7 cellular contexts compared by ENCODE assay signal in genomic region chr6:30497261-30497599, GRCh38. TPM values are rescaled to one million over a fixed set of nuclear protein-coding genes. Genes with fewer than 3 reads are reported as not detected.
DNase-seq lines count a peak whose midpoint lies in the region; ATAC-seq, FAIRE-seq and TF ChIP-seq lines count a peak whose summit lies in the region.
"Not testable (repeated sequence)": the region's sequence is repeated elsewhere in the genome, so short reads cannot be mapped to it uniquely, and the experiment has no call there.

No MANE protein-coding gene starts in this region.

- H3K27ac ChIP-seq in GM23248 = 0 out of 2 replicates have a peak overlapping the region, but pooled peaks have one; percentile 21
- H3K27ac ChIP-seq in K562 (ENCODE audit: extremely low read depth, low read depth, low read length) = not testable (repeated sequence)
- peak overlapping the region in 7 of 10 donors; percentile 32 to 81 (median 70) for H3K27ac ChIP-seq in heart right ventricle

- not testable (repeated sequence) for H3K4me3 ChIP-seq in GM23248, K562, heart right ventricle

- H4K20me1 ChIP-seq in GM23248 (ENCODE audit: insufficient read depth); K562 (replicated peaks; ENCODE audit: control insufficient read depth, insufficient read depth, low read length): not testable (repeated sequence)

- not testable (repeated sequence) for H2AFZ ChIP-seq in GM23248
- H2AFZ ChIP-seq in K562 (ENCODE audit: low read depth, low read length) = peak overlapping the region; percentile 63

- in situ Hi-C loops in GM23248 (cut with MboI); K562 (cut with MboI): not testable (repeated sequence)

- peaks cover 24% of the 10 kb centered on the region for H3K36me3 Mint-ChIP-seq in activated B cell treated with CpG ODN at 0.5 μM for 24 hours (ENCODE audit: low read depth)
- H3K36me3 Mint-ChIP-seq in activated T-helper 17 cell treated with anti-CD3 and anti-CD28 coated beads, Interleukin-2, amount 50 U/mL, for 72 hours (ENCODE audit: low read depth) = peaks cover 34% of the 10 kb centered on the region
- peaks cover 15% of the 10 kb centered on the region for H3K36me3 Mint-ChIP-seq in natural killer cell
- peaks cover 20 to 22% of the 10 kb centered on the region in 2 donors for H3K36me3 Mint-ChIP-seq in stimulated activated naive B cell treated with anti-CD40 and anti-IgM and Interleukin-4, amounts not matched to agents 10 μg/mL and 1 μg/mL and 100 μg/mL, for 72 hours

- DNase-seq in GM23248; activated B cell treated with CpG ODN at 0.5 μM for 24 hours; K562 (ENCODE audit: extremely low read depth in 1 of 4, low spot score in 3 of 4); heart right ventricle; natural killer cell; stimulated activated naive B cell treated with anti-CD40 and anti-IgM and Interleukin-4, amounts not matched to agents 10 μg/mL and 1 μg/mL and 100 μg/mL, for 72 hours: not testable (repeated sequence)

- H3K79me2 ChIP-seq in GM23248 (ENCODE audit: insufficient read depth); K562 (ENCODE audit: control insufficient read depth, insufficient read depth, low read length): not testable (repeated sequence)

- H3K9ac ChIP-seq in GM23248; K562 (ENCODE audit: insufficient read depth in 1 of 2, low read depth in 2 of 2, low read length in 2 of 2): not testable (repeated sequence)

- not testable (repeated sequence) for TF ChIP-seq CTCF in activated B cell treated with CpG ODN at 0.5 μM for 24 hours (IDR thresholded peaks at IDR 0.05); K562 (IDR thresholded peaks at IDR 0.05 in 2 of 3, conservative IDR thresholded peaks at IDR 0.05 in 1 of 3; ENCODE audit: insufficient read depth in 2 of 3, low read depth in 1 of 3, low read length in 3 of 3); heart right ventricle (IDR thresholded peaks at IDR 0.05); natural killer cell (IDR thresholded peaks at IDR 0.05)

- ATAC-seq in activated B cell treated with CpG ODN at 0.5 μM for 24 hours (ENCODE audit: low read depth); activated T-helper 17 cell treated with anti-CD3 and anti-CD28 coated beads, Interleukin-2, amount 50 U/mL, for 72 hours (replicated peaks); K562; heart right ventricle; natural killer cell; stimulated activated naive B cell treated with anti-CD40 and anti-IgM and Interleukin-4, amounts not matched to agents 10 μg/mL and 1 μg/mL and 100 μg/mL, for 72 hours (replicated peaks): not testable (repeated sequence)

- H3K4me1 Mint-ChIP-seq in activated B cell treated with CpG ODN at 0.5 μM for 24 hours (peaks cover 78% of the 10 kb centered on the region), natural killer cell (peaks cover 58 to 61% of the 10 kb centered on the region in 2 donors)
- peaks cover 53% of the 10 kb centered on the region for H3K4me1 Mint-ChIP-seq in activated T-helper 17 cell treated with anti-CD3 and anti-CD28 coated beads, Interleukin-2, amount 50 U/mL, for 72 hours
- H3K4me1 Mint-ChIP-seq in stimulated activated naive B cell treated with anti-CD40 and anti-IgM and Interleukin-4, amounts not matched to agents 10 μg/mL and 1 μg/mL and 100 μg/mL, for 72 hours = peaks cover 54 to 75% of the 10 kb centered on the region in 2 donors

- H3K36me3 ChIP-seq in GM23248 (ENCODE audit: low read depth) (peaks cover 13% of the 10 kb centered on the region; the same call in 1 of the 2 replicates), heart right ventricle (peaks cover 0 to 23% (median 12%) of the 10 kb centered on the region in 9 donors)
- H3K36me3 ChIP-seq in K562 (ENCODE audit: control insufficient read depth, insufficient read depth, low read length) = not testable (repeated sequence)

- H3K4me2 ChIP-seq in GM23248 (ENCODE audit: unreplicated experiment); K562 (ENCODE audit: insufficient read depth, low read length): not testable (repeated sequence)

- H3K4me3 Mint-ChIP-seq in activated B cell treated with CpG ODN at 0.5 μM for 24 hours (peak overlapping the region; percentile 2), natural killer cell (peak overlapping the region; percentile 62)
- H3K4me3 Mint-ChIP-seq in activated T-helper 17 cell treated with anti-CD3 and anti-CD28 coated beads, Interleukin-2, amount 50 U/mL, for 72 hours = peak overlapping the region; percentile 98
- not testable (repeated sequence) for H3K4me3 Mint-ChIP-seq in stimulated activated naive B cell treated with anti-CD40 and anti-IgM and Interleukin-4, amounts not matched to agents 10 μg/mL and 1 μg/mL and 100 μg/mL, for 72 hours

- not testable (repeated sequence) for TF ChIP-seq RAD21 in K562 (CRISPR knock-in tag; conservative IDR thresholded peaks at IDR 0.05 in 1 of 2, IDR thresholded peaks at IDR 0.05 in 1 of 2)

- H3K4me1 ChIP-seq in GM23248 (ENCODE audit: insufficient read depth) (peaks cover 14% of the 10 kb centered on the region), K562 (replicated peaks in 1 of 2; ENCODE audit: control insufficient read depth in 2 of 2, insufficient read depth in 2 of 2, low read length in 2 of 2) (peaks cover 17 to 29% of the 10 kb centered on the region in 2 experiments), heart right ventricle (peaks cover 0 to 73% (median 23%) of the 10 kb centered on the region in 9 donors)

- not testable (repeated sequence) for H3K27me3 Mint-ChIP-seq in activated B cell treated with CpG ODN at 0.5 μM for 24 hours; activated T-helper 17 cell treated with anti-CD3 and anti-CD28 coated beads, Interleukin-2, amount 50 U/mL, for 72 hours; natural killer cell (ENCODE audit: low read depth in 2 of 2); stimulated activated naive B cell treated with anti-CD40 and anti-IgM and Interleukin-4, amounts not matched to agents 10 μg/mL and 1 μg/mL and 100 μg/mL, for 72 hours

- H3K27me3 ChIP-seq in GM23248 (replicated peaks; ENCODE audit: insufficient read depth); K562 (ENCODE audit: control insufficient read depth in 2 of 2, insufficient read depth in 2 of 2, low read length in 2 of 2); heart right ventricle: not testable (repeated sequence)

- H3K9me2 ChIP-seq in GM23248 (ENCODE audit: insufficient read depth) = not testable (repeated sequence)

- TF ChIP-seq POLR2A in K562 (conservative IDR thresholded peaks at IDR 0.05) = not testable (repeated sequence)

- H3K9me1 ChIP-seq in K562 (ENCODE audit: control insufficient read depth, insufficient read depth, low read length) = not testable (repeated sequence)

- H3K9me3 ChIP-seq in GM23248 (ENCODE audit: low read depth); K562 (replicated peaks; ENCODE audit: control insufficient read depth, insufficient read depth, low read depth, low read length); heart right ventricle: not testable (repeated sequence)

- not testable (repeated sequence) for FAIRE-seq in K562 (lab: Jason Lieb, UNC)

- not testable (repeated sequence) for TF ChIP-seq EP300 in K562 (IDR thresholded peaks at IDR 0.05; ENCODE audit: low read length)

- CTCF ChIA-PET in activated B cell treated with CpG ODN at 0.5 μM for 24 hours (lab: Charles Lee) = interaction anchor here (1.1 to 8.1 kb wide), 3 partner anchors 30 to 46 kb away, joined by 4 to 83 read pairs (median 21); no protein-coding TSS in a partner anchor
- CTCF ChIA-PET in K562 (lab: Yijun Ruan, JAX; ENCODE audit: low intra/inter-chr PET ratio) = interaction anchor here (1.5 kb wide), 1 partner anchor 35 kb away, joined by 11 read pairs; no protein-coding TSS in a partner anchor

- not testable (repeated sequence) for BruUV-seq in K562 (replicated peaks; lab: Mats Ljungman, UMichigan)

- WGBS in GM23248 (ENCODE audit: low coverage in 1 of 2, low lambda C conversion rate in 2 of 2, missing lambda C conversion rate in 2 of 2), 2 experiments = 97 to 99% methylated on average over 5 of the region's 5 CpGs
- WGBS in K562 (ENCODE audit: insufficient coverage, low coverage, missing lambda C conversion rate) = 66% methylated on average over 5 of the region's 5 CpGs
- 93 to 95% methylated on average over 5 of the region's 5 CpGs for WGBS in heart right ventricle, 2 donors

- POLR2A ChIA-PET in activated B cell treated with CpG ODN at 0.5 μM for 24 hours (lab: Charles Lee) (interaction anchor here (0.7 to 11.6 kb wide), 7 partner anchors 10 to 220 kb away, joined by 3 to 460 read pairs (median 11); no protein-coding TSS in a partner anchor), K562 (lab: Yijun Ruan, JAX) (interaction anchor here (1.2 to 2.1 kb wide), 4 partner anchors 8 to 118 kb away, joined by 4 to 8 read pairs (median 6); no protein-coding TSS in a partner anchor)

- H3K27ac Mint-ChIP-seq in activated B cell treated with CpG ODN at 0.5 μM for 24 hours (peak overlapping the region; percentile 81), natural killer cell (peak overlapping the region in 1 of 2 donors; percentile 96)
- peak overlapping the region; percentile 98 for H3K27ac Mint-ChIP-seq in activated T-helper 17 cell treated with anti-CD3 and anti-CD28 coated beads, Interleukin-2, amount 50 U/mL, for 72 hours
- H3K27ac Mint-ChIP-seq in stimulated activated naive B cell treated with anti-CD40 and anti-IgM and Interleukin-4, amounts not matched to agents 10 μg/mL and 1 μg/mL and 100 μg/mL, for 72 hours = peak overlapping the region; percentile 14

- H3K9me3 Mint-ChIP-seq in activated B cell treated with CpG ODN at 0.5 μM for 24 hours; activated T-helper 17 cell treated with anti-CD3 and anti-CD28 coated beads, Interleukin-2, amount 50 U/mL, for 72 hours; natural killer cell; stimulated activated naive B cell treated with anti-CD40 and anti-IgM and Interleukin-4, amounts not matched to agents 10 μg/mL and 1 μg/mL and 100 μg/mL, for 72 hours: not testable (repeated sequence)

- peaks cover 32% of the 10 kb centered on the region for H3F3A ChIP-seq in GM23248 (ENCODE audit: insufficient read depth)

- intact Hi-C loops in activated B cell treated with CpG ODN at 0.5 μM for 24 hours (cut with micrococcal nuclease); heart right ventricle (cut with DNase I); natural killer cell (cut with micrococcal nuclease): not testable (repeated sequence)
- intact Hi-C loops in K562 (cut with micrococcal nuclease) = loop anchor here (2.0 kb wide), 1 partner anchor 36 kb away; no protein-coding TSS in a partner anchor

RNA-seq across cellular contexts. Expression of gene HLA-E, which starts 7.9 kb away (rescaled TPM):
- total RNA-seq in GM23248 (2014; rRNA removed; shearing (Covaris generic)) = 190 and 203 TPM in 2 replicates
- polyA plus RNA-seq in GM23248 (2016; fragmentation: Nextera tagmentation; extraction: Ambion mirVana) = 123 and 130 TPM in 2 replicates
- 737 and 740 TPM in 2 replicates for total RNA-seq in activated B cell treated with CpG ODN at 0.5 μM for 24 hours
- total RNA-seq in activated T-helper 17 cell treated with anti-CD3 and anti-CD28 coated beads, Interleukin-2, amount 50 U/mL, for 72 hours = 100 to 1,000 TPM; 362 to 675 TPM
- total RNA-seq in K562 (2011; cell fraction: chromatin; rRNA removed; ENCODE audit: low replicate concordance) = 20.8 and 41.1 TPM in 2 replicates
- total RNA-seq in K562 (2011; cell fraction: nucleolus; rRNA removed) = 40.4 and 50.9 TPM in 2 replicates
- total RNA-seq in K562 (2011; cell fraction: nucleoplasm; rRNA removed) = 37.3 and 46.7 TPM in 2 replicates
- total RNA-seq in K562 (2014; rRNA removed) = 39.9 and 45.5 TPM in 2 replicates
- 14.8 and 15.0 TPM in 2 replicates for total RNA-seq in K562 (2014; rRNA removed; fragmentation: Illumina TruSeq; extraction: Trizol)
- total RNA-seq in K562 (2015; rRNA removed; fragmentation: Illumina TruSeq; extraction: Trizol) = 25.0 and 25.8 TPM in 2 replicates
- total RNA-seq in K562 (2021) = 31.0 and 38.0 TPM in 2 replicates
- 27.2 and 28.8 TPM in 2 replicates for polyA plus RNA-seq in K562 (2011; rRNA removed)
- polyA plus RNA-seq in K562 (2011; cell fraction: cytosol; rRNA removed) = 27.0 and 45.7 TPM in 2 replicates
- 20.5 and 32.8 TPM in 2 replicates for polyA plus RNA-seq in K562 (2011; cell fraction: nucleus; rRNA removed)
- 27.8 and 82.4 TPM in 2 replicates for polyA plus RNA-seq in K562 (2012)
- 26.8 and 37.5 TPM in 2 replicates for polyA plus RNA-seq in K562 (2014; fragmentation: Illumina TruSeq; extraction: Trizol)
- polyA plus RNA-seq in K562 (2014; fragmentation: Nextera tagmentation; extraction: Ambion mirVana) = 1 to 10 TPM; 3.2 to 4.0 TPM
- polyA plus RNA-seq in K562 (2014; rRNA removed) = 38.4 and 38.9 TPM in 2 replicates
- polyA minus RNA-seq in K562 (2011; rRNA and poly(A)+ RNA removed) = 17.5 and 21.1 TPM in 2 replicates
- polyA minus RNA-seq in K562 (2011; cell fraction: cytosol; rRNA and poly(A)+ RNA removed) = 16.8 and 17.8 TPM in 2 replicates
- polyA minus RNA-seq in K562 (2011; cell fraction: nucleus; rRNA and poly(A)+ RNA removed) = 13.8 and 14.3 TPM in 2 replicates
- total RNA-seq in heart right ventricle = 100 to 1,000 TPM; 121 to 482 (median 155) TPM
- 100 to 1,000 TPM; 232 to 263 TPM for polyA plus RNA-seq in heart right ventricle
- total RNA-seq in natural killer cell = 1,000 to 10,000 TPM; 1,807 to 2,048 (median 1,904) TPM

RNA-seq across cellular contexts. Expression of gene GNL1, which starts 59.1 kb away (rescaled TPM):
- total RNA-seq in GM23248 (2014; rRNA removed; shearing (Covaris generic)) = 62.3 and 64.8 TPM in 2 replicates
- 72.1 and 78.9 TPM in 2 replicates for polyA plus RNA-seq in GM23248 (2016; fragmentation: Nextera tagmentation; extraction: Ambion mirVana)
- total RNA-seq in activated B cell treated with CpG ODN at 0.5 μM for 24 hours = 67.2 and 67.4 TPM in 2 replicates
- total RNA-seq in activated T-helper 17 cell treated with anti-CD3 and anti-CD28 coated beads, Interleukin-2, amount 50 U/mL, for 72 hours = 100 to 1,000 TPM; 102 to 117 TPM
- 62.6 and 77.3 TPM in 2 replicates for total RNA-seq in K562 (2011; cell fraction: chromatin; rRNA removed; ENCODE audit: low replicate concordance)
- 31.0 and 32.1 TPM in 2 replicates for total RNA-seq in K562 (2011; cell fraction: nucleolus; rRNA removed)
- 44.9 and 68.0 TPM in 2 replicates for total RNA-seq in K562 (2011; cell fraction: nucleoplasm; rRNA removed)
- total RNA-seq in K562 (2014; rRNA removed) = 51.6 and 92.3 TPM in 2 replicates
- 53.9 and 57.0 TPM in 2 replicates for total RNA-seq in K562 (2014; rRNA removed; fragmentation: Illumina TruSeq; extraction: Trizol)
- 53.1 and 58.0 TPM in 2 replicates for total RNA-seq in K562 (2015; rRNA removed; fragmentation: Illumina TruSeq; extraction: Trizol)
- 96.7 and 112 TPM in 2 replicates for total RNA-seq in K562 (2021)
- 59.6 and 77.7 TPM in 2 replicates for polyA plus RNA-seq in K562 (2011; rRNA removed)
- 61.6 and 96.6 TPM in 2 replicates for polyA plus RNA-seq in K562 (2011; cell fraction: cytosol; rRNA removed)
- polyA plus RNA-seq in K562 (2011; cell fraction: nucleus; rRNA removed) = 44.0 and 65.8 TPM in 2 replicates
- 73.0 and 116 TPM in 2 replicates for polyA plus RNA-seq in K562 (2012)
- 70.6 and 95.1 TPM in 2 replicates for polyA plus RNA-seq in K562 (2014; fragmentation: Illumina TruSeq; extraction: Trizol)
- polyA plus RNA-seq in K562 (2014; fragmentation: Nextera tagmentation; extraction: Ambion mirVana) = 1 to 10 TPM in 1 of 2 experiments, under 1 TPM in 1; 0.73 to 1.3 TPM
- 59.5 and 72.0 TPM in 2 replicates for polyA plus RNA-seq in K562 (2014; rRNA removed)
- 26.6 and 37.0 TPM in 2 replicates for polyA minus RNA-seq in K562 (2011; rRNA and poly(A)+ RNA removed)
- 32.7 and 40.8 TPM in 2 replicates for polyA minus RNA-seq in K562 (2011; cell fraction: cytosol; rRNA and poly(A)+ RNA removed)
- polyA minus RNA-seq in K562 (2011; cell fraction: nucleus; rRNA and poly(A)+ RNA removed) = 14.4 and 18.4 TPM in 2 replicates
- total RNA-seq in heart right ventricle = 10 to 100 TPM; 17.3 to 34.1 (median 19.8) TPM
- 10 to 100 TPM; 20.3 to 29.9 TPM for polyA plus RNA-seq in heart right ventricle
- total RNA-seq in natural killer cell = 100 to 1,000 TPM; 137 to 208 (median 187) TPM

RNA-seq across cellular contexts. Expression of gene PRR3, which starts 59.9 kb away (rescaled TPM):
- total RNA-seq in GM23248 (2014; rRNA removed; shearing (Covaris generic)) = 5.2 and 6.5 TPM in 2 replicates
- polyA plus RNA-seq in GM23248 (2016; fragmentation: Nextera tagmentation; extraction: Ambion mirVana) (7.1 and 7.3 TPM in 2 replicates), K562 (2011; rRNA removed) (38.6 and 44.3 TPM in 2 replicates), K562 (2014; fragmentation: Illumina TruSeq; extraction: Trizol) (52.2 and 59.6 TPM in 2 replicates), K562 (2014; fragmentation: Nextera tagmentation; extraction: Ambion mirVana) (10 to 100 TPM; 23.9 to 26.6 TPM), K562 (2014; rRNA removed) (34.6 and 38.0 TPM in 2 replicates), heart right ventricle (1 to 10 TPM; 4.1 to 8.2 TPM)
- total RNA-seq in activated B cell treated with CpG ODN at 0.5 μM for 24 hours (24.1 and 29.5 TPM in 2 replicates), K562 (2014; rRNA removed) (25.3 and 27.7 TPM in 2 replicates), K562 (2014; rRNA removed; fragmentation: Illumina TruSeq; extraction: Trizol) (22.5 and 23.5 TPM in 2 replicates), K562 (2015; rRNA removed; fragmentation: Illumina TruSeq; extraction: Trizol) (31.9 and 33.6 TPM in 2 replicates), K562 (2021) (28.8 and 31.4 TPM in 2 replicates), heart right ventricle (1 to 10 TPM; 1.7 to 4.2 (median 2.6) TPM), natural killer cell (10 to 100 TPM in 2 of 3 donors, 1 to 10 TPM in 1; 9.5 to 14.8 (median 13.9) TPM)
- 10 to 100 TPM; 22.1 to 23.1 TPM for total RNA-seq in activated T-helper 17 cell treated with anti-CD3 and anti-CD28 coated beads, Interleukin-2, amount 50 U/mL, for 72 hours
- 30.7 and 40.4 TPM in 2 replicates for total RNA-seq in K562 (2011; cell fraction: chromatin; rRNA removed; ENCODE audit: low replicate concordance)
- 17.5 and 18.5 TPM in 2 replicates for total RNA-seq in K562 (2011; cell fraction: nucleolus; rRNA removed)
- 28.0 and 48.3 TPM in 2 replicates for total RNA-seq in K562 (2011; cell fraction: nucleoplasm; rRNA removed)
- 57.5 and 64.8 TPM in 2 replicates for polyA plus RNA-seq in K562 (2011; cell fraction: cytosol; rRNA removed)
- polyA plus RNA-seq in K562 (2011; cell fraction: nucleus; rRNA removed) = 41.6 and 45.0 TPM in 2 replicates
- polyA plus RNA-seq in K562 (2012) = 19.5 and 24.7 TPM in 2 replicates
- 46.0 and 47.8 TPM in 2 replicates for polyA minus RNA-seq in K562 (2011; rRNA and poly(A)+ RNA removed)
- 13.3 and 18.6 TPM in 2 replicates for polyA minus RNA-seq in K562 (2011; cell fraction: cytosol; rRNA and poly(A)+ RNA removed)
- polyA minus RNA-seq in K562 (2011; cell fraction: nucleus; rRNA and poly(A)+ RNA removed) = 12.8 and 21.0 TPM in 2 replicates
